16 cellular contexts compared by ENCODE assay signal in the genomic region with DNA sequence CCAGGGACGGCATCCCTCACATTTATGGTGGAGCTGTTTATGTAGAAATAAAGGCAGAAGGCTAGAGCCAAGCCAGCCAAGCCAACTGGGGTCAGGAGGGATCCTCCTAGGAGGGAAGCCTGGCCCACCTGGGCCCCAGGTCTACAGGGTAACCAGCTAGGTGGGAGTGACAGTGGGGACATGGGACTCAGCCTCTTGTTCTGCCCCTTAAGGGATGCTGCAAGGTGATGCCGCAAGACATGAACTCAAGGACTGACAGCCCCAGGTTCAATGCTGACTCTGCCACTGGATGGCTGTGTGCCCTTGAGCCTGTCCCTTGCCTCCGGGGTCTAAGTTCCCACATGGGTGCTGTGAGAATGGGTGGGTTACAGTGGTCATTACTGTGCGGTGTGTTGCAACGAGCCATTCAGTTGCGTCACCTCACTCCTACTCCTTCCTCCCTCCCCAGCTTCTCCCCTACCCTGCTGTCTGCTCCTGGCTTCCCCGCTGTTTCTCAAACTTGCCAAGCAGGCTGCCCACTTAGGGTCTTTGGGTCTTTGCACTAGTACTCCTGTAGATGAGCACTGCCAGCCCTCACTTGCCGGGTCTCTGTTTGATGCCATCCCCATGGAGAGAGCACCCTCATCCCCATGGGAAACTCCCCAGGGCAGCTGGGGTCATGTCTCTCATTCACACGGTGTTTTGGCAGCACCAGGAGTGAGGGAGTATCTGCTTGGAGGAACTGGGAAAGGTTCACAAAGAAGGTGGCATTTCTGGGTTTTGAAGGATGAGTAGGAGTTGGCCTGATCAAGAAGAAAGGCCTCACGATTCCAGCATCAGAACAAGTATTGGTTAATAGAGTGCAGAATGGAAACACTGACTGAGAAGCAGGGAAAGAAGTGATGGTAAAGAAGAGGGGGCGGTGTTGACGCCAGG. TPM values are rescaled to one million over a fixed set of nuclear protein-coding genes. Genes with fewer than 3 reads are reported as not detected.
A peak's percentile ranks its signal among the peaks of the same experiment; 100 is the strongest.
DNase-seq lines count a peak whose midpoint lies in the region; ATAC-seq and TF ChIP-seq lines count a peak whose summit lies in the region.
"Had no signal": no experiment of that assay in that cellular context is flagged by ENCODE, and none has a peak within 500 bp of the region (broad histone marks: within the 10 kb centered on the region; RNA-seq: fewer than 3 reads in every experiment).

No MANE protein-coding gene starts in this region.

- intact Hi-C loops in posterior vena cava (cut with DNase I): no loop called here
- intact Hi-C loops in heart right ventricle (cut with DNase I): no loop called here

- WGBS in heart right ventricle, 2 donors: 82 to 88% methylated on average over 12 of the region's 12 CpGs

- H3K4me1 ChIP-seq in heart right ventricle: peaks cover 0 to 8% (median 0%) of the 10 kb centered on the region in 9 donors

- no peaks in the 10 kb centered on the region for H3K9me3 ChIP-seq in heart right ventricle
- H3K9me3 ChIP-seq: SJSA1 had no signal

- H3K27ac ChIP-seq in heart right ventricle: no peak overlapping the region
- H3K27ac ChIP-seq: SJSA1 had no signal

- H3K36me3 ChIP-seq in heart right ventricle: no peaks in the 10 kb centered on the region
- H3K36me3 ChIP-seq: SJSA1 had no signal

- peak; percentile 54 for DNase-seq in activated effector memory CD4-positive, alpha-beta T cell treated with anti-CD3 and anti-CD28 coated beads, Interleukin-2, amount 50 U/mL, for 16 hours
- no peak for DNase-seq in activated effector memory CD4-positive, alpha-beta T cell treated with Interleukin-2 at 50 U/mL for 16 hours
- DNase-seq in MV-4-11 (lab: John Stamatoyannopoulos, UW) (peak; percentile 63), fibroblast of mammary gland (ENCODE audit: low read depth) (peak; percentile 38), posterior vena cava (ENCODE audit: low spot score) (peak; percentile 51), NCI-H146 (lab: John Stamatoyannopoulos, UW) (no peak), heart right ventricle (no peak)
- DNase-seq: C1 segment of cervical spinal cord, H7, NCI-H1105 treated with DMSO at 0.1 percent for 48 hours, NCI-H187 treated with DMSO at 0.1 percent for 48 hours, NCI-H446, NCI-H774 had no signal

- peaks cover 0 to 34% (median 23%) of the 10 kb centered on the region in 7 donors for H3K27me3 ChIP-seq in heart right ventricle
- H3K27me3 ChIP-seq: SJSA1 had no signal

- ATAC-seq in heart right ventricle (no peak), HG03520 (IDR thresholded peaks at IDR 0.05; ENCODE audit: unreplicated experiment) (no peak)
- ATAC-seq: Panc1 had no signal

- TF ChIP-seq CTCF in fibroblast of mammary gland (conservative IDR thresholded peaks at IDR 0.05; ENCODE audit: control insufficient read depth, insufficient read depth, low read depth, low read length): no peak
- no peak for TF ChIP-seq CTCF in heart right ventricle (IDR thresholded peaks at IDR 0.05)

- no peak overlapping the region for H3K4me3 ChIP-seq in fibroblast of mammary gland (ENCODE audit: control insufficient read depth, low read depth, low read length)
- no peak overlapping the region for H3K4me3 ChIP-seq in heart right ventricle
- H3K4me3 ChIP-seq: SJSA1 had no signal

RNA-seq across cellular contexts. Expression of a gene that starts 43.0 kb away (rescaled TPM):
- total RNA-seq in posterior vena cava (10 to 100 TPM; 18.2 to 21.1 TPM), heart right ventricle (10 to 100 TPM; 21.4 to 36.1 (median 25.7) TPM)
- polyA plus RNA-seq in heart right ventricle: 10 to 100 TPM in 1 of 2 donors, 1 to 10 TPM in 1; 3.6 to 13.5 TPM

Comparison
In these comparisons a context has a peak if more than half of its experiments do, and no peak if none do; other contexts are left out.
1. DNase-seq: peak in activated effector memory CD4-positive, alpha-beta T cell treated with anti-CD3 and anti-CD28 coated beads, Interleukin-2, amount 50 U/mL, for 16 hours (single experiment), MV-4-11 (single experiment), fibroblast of mammary gland (single experiment) and posterior vena cava (single experiment); none in activated effector memory CD4-positive, alpha-beta T cell treated with Interleukin-2 at 50 U/mL for 16 hours (single experiment), NCI-H146 (single experiment) and heart right ventricle (0 of 2).